In genomic region chr1:203296456-203297073, GRCh38 we compare ENCODE assay signal across 15 cellular contexts. TPM values are rescaled to one million over a fixed set of nuclear protein-coding genes. Genes with fewer than 3 reads are reported as not detected.
A peak's percentile ranks its signal among the peaks of the same experiment; 100 is the strongest.
DNase-seq lines count a peak whose midpoint lies in the region; ATAC-seq and TF ChIP-seq lines count a peak whose summit lies in the region.
"Had no signal": no experiment of that assay in that cellular context is flagged by ENCODE, and none has a peak within 500 bp of the region (broad histone marks: within the 10 kb centered on the region; RNA-seq: fewer than 3 reads in every experiment).

No MANE protein-coding gene starts in this region.

- H3K9ac ChIP-seq in adipocyte (ENCODE audit: low read length): no peak overlapping the region
- H3K9ac ChIP-seq: parathyroid adenoma had no signal

- peaks cover 10% of the 10 kb centered on the region for H3K27me3 ChIP-seq in adipocyte (replicated peaks; ENCODE audit: control insufficient read depth, insufficient read depth, low read length)
- H3K27me3 ChIP-seq: gastrocnemius medialis had no signal

- no peaks in the 10 kb centered on the region for H3K36me3 ChIP-seq in adipocyte (ENCODE audit: control insufficient read depth, insufficient read depth, low read length, severe bottlenecking)
- H3K36me3 ChIP-seq: gastrocnemius medialis had no signal

- no peaks in the 10 kb centered on the region for H3K9me3 ChIP-seq in adipocyte (ENCODE audit: control insufficient read depth, low read length)
- H3K9me3 ChIP-seq: gastrocnemius medialis had no signal

- H3K4me3 Mint-ChIP-seq in progenitor cell of endocrine pancreas (ENCODE audit: low read depth): no peak overlapping the region
- H3K4me3 Mint-ChIP-seq: stimulated activated naive CD8-positive, alpha-beta T cell treated with anti-CD3 and anti-CD28 coated beads, Interleukin-15, amount 100 ng/mL, for 72 hours had no signal

- H3K36me3 Mint-ChIP-seq in progenitor cell of endocrine pancreas (ENCODE audit: insufficient read depth): no peaks in the 10 kb centered on the region

- H3K4me1 Mint-ChIP-seq in progenitor cell of endocrine pancreas (ENCODE audit: low read depth): peaks cover 13% of the 10 kb centered on the region

- TF ChIP-seq CTCF in AG10803 (conservative IDR thresholded peaks at IDR 0.05; ENCODE audit: low read length) (no peak), progenitor cell of endocrine pancreas (IDR thresholded peaks at IDR 0.05; ENCODE audit: unreplicated experiment) (no peak)

- H3K27ac Mint-ChIP-seq in progenitor cell of endocrine pancreas: no peak overlapping the region

- no peaks in the 10 kb centered on the region for H3K9me3 Mint-ChIP-seq in progenitor cell of endocrine pancreas (ENCODE audit: low read depth)

- no peak for ATAC-seq in HG02678 (IDR thresholded peaks at IDR 0.05; ENCODE audit: unreplicated experiment)
- ATAC-seq: gastrocnemius medialis; stimulated activated naive CD8-positive, alpha-beta T cell treated with anti-CD3 and anti-CD28 coated beads, Interleukin-15, amount 100 ng/mL, for 72 hours had no signal

- H3K4me3 ChIP-seq in AG10803 (ENCODE audit: low read length) (no peak overlapping the region), adipocyte (ENCODE audit: low read length) (no peak overlapping the region)
- H3K4me3 ChIP-seq: gastrocnemius medialis had no signal

- H3K4me1 ChIP-seq in adipocyte (ENCODE audit: control insufficient read depth, insufficient read depth, low read length): no peaks in the 10 kb centered on the region
- H3K4me1 ChIP-seq: parathyroid adenoma had no signal

- H3K27me3 Mint-ChIP-seq in progenitor cell of endocrine pancreas: no peaks in the 10 kb centered on the region
- H3K27me3 Mint-ChIP-seq: stimulated activated naive CD8-positive, alpha-beta T cell treated with anti-CD3 and anti-CD28 coated beads, Interleukin-15, amount 100 ng/mL, for 72 hours had no signal

- DNase-seq in AG10803 (ENCODE audit: low read depth) (peak; percentile 89), GM04504 (ENCODE audit: low read depth) (peak; percentile 31), adipocyte (ENCODE audit: low read depth) (peak; percentile 68), myocyte (ENCODE audit: low read depth) (peak; percentile 89), progenitor cell of endocrine pancreas (ENCODE audit: low spot score, unreplicated experiment) (no peak), NCI-H748 (lab: John Stamatoyannopoulos, UW; ENCODE audit: unreplicated experiment) (no peak), NCI-H2029 treated with DMSO at 0.1 percent for 48 hours (lab: John Stamatoyannopoulos, UW) (no peak)
- DNase-seq: amniotic stem cell; gastrocnemius medialis; NCI-H226; RPMI8226; stimulated activated naive CD8-positive, alpha-beta T cell treated with anti-CD3 and anti-CD28 coated beads, Interleukin-15, amount 100 ng/mL, for 72 hours had no signal

RNA-seq across cellular contexts. Expression of gene BTG2, which starts 8.8 kb away (rescaled TPM):
- 55.6 and 95.2 TPM in 2 replicates for total RNA-seq in myocyte
- 33.6 TPM for polyA plus RNA-seq in myocyte (2012)
- total RNA-seq in progenitor cell of endocrine pancreas: 103 and 110 TPM in 2 replicates

RNA-seq across cellular contexts. Expression of gene FMOD, which starts 54.4 kb away (rescaled TPM):
- total RNA-seq in myocyte (4.4 and 10.6 TPM in 2 replicates), progenitor cell of endocrine pancreas (2.5 and 3.1 TPM in 2 replicates)
- 1.7 TPM for polyA plus RNA-seq in myocyte (2012)
- total RNA-seq: M059J had no signal

Comparison
In these comparisons a context has a peak if more than half of its experiments do, and no peak if none do; other contexts are left out.
1. DNase-seq: peak in AG10803 (single experiment), GM04504 (single experiment), adipocyte (single experiment) and myocyte (single experiment); none in progenitor cell of endocrine pancreas (single experiment), NCI-H748 (single experiment) and NCI-H2029 treated with DMSO at 0.1 percent for 48 hours (single experiment).